ENCODE assay signal across 1 cellular context in genomic region chr3:119637679-119638525, GRCh38.
TF ChIP-seq lines count a peak whose summit lies in the region.

No MANE protein-coding gene starts in this region.

TF ChIP-seq in HepG2, 621 proteins besides CTCF, POLR2A, EP300 and RAD21:
- TF ChIP-seq ZBTB7A (CRISPR knock-in tag; IDR thresholded peaks at IDR 0.05): no peak
- TF ChIP-seq GATA4 (IDR thresholded peaks at IDR 0.05; ENCODE audit: borderline replicate concordance, low read depth): no peak
- no peak for TF ChIP-seq KLF9 (CRISPR knock-in tag; IDR thresholded peaks at IDR 0.05; ENCODE audit: low read depth)
- no peak for TF ChIP-seq SMYD3 (CRISPR knock-in tag; IDR thresholded peaks at IDR 0.05)
- TF ChIP-seq JUND (CRISPR knock-in tag; IDR thresholded peaks at IDR 0.05): no peak
- no peak for TF ChIP-seq ZNF546 (CRISPR knock-in tag; conservative IDR thresholded peaks at IDR 0.05)
- TF ChIP-seq ZNF557 (CRISPR knock-in tag; IDR thresholded peaks at IDR 0.05): no peak
- no peak for TF ChIP-seq MYC (CRISPR knock-in tag; IDR thresholded peaks at IDR 0.05; ENCODE audit: borderline replicate concordance)
- TF ChIP-seq ARID5B (CRISPR knock-in tag; IDR thresholded peaks at IDR 0.05): no peak
- TF ChIP-seq, protein P1, sequence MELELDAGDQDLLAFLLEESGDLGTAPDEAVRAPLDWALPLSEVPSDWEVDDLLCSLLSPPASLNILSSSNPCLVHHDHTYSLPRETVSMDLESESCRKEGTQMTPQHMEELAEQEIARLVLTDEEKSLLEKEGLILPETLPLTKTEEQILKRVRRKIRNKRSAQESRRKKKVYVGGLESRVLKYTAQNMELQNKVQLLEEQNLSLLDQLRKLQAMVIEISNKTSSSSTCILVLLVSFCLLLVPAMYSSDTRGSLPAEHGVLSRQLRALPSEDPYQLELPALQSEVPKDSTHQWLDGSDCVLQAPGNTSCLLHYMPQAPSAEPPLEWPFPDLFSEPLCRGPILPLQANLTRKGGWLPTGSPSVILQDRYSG (CRISPR knock-in tag; IDR thresholded peaks at IDR 0.05): no peak
- no peak for TF ChIP-seq MBNL3 (CRISPR knock-in tag; conservative IDR thresholded peaks at IDR 0.05)
- TF ChIP-seq STAG1 (CRISPR knock-in tag; IDR thresholded peaks at IDR 0.05): no peak
- TF ChIP-seq PCBP1 (IDR thresholded peaks at IDR 0.05; ENCODE audit: borderline replicate concordance, low read depth, low read length): no peak
- TF ChIP-seq ZNF580 (CRISPR knock-in tag; IDR thresholded peaks at IDR 0.05; ENCODE audit: borderline replicate concordance, low read depth): no peak
- no peak for TF ChIP-seq ZBTB8A (CRISPR knock-in tag; IDR thresholded peaks at IDR 0.05; ENCODE audit: borderline replicate concordance, low read depth)
- no peak for TF ChIP-seq ZSCAN30 (CRISPR knock-in tag; IDR thresholded peaks at IDR 0.05)
